Comparison of ENCODE assay signal across 1 cellular context in genomic region chr2:42183775-42184174, GRCh38.
TF ChIP-seq lines count a peak whose summit lies in the region.

No MANE protein-coding gene starts in this region.

TF ChIP-seq in IMR-90, 13 proteins besides CTCF, POLR2A, EP300 and RAD21 (continued from another document):
- no peak for TF ChIP-seq ELK1 (IDR thresholded peaks at IDR 0.05; ENCODE audit: borderline replicate concordance, low read depth, low read length)
- no peak for TF ChIP-seq MAFK (IDR thresholded peaks at IDR 0.05; ENCODE audit: low read depth, low read length)
- no peak for TF ChIP-seq NFE2L2 (IDR thresholded peaks at IDR 0.05; ENCODE audit: low read depth, low read length)
- no peak for TF ChIP-seq RCOR1 (IDR thresholded peaks at IDR 0.05; ENCODE audit: insufficient replicate concordance, low read length)
- TF ChIP-seq USF2 (IDR thresholded peaks at IDR 0.05; ENCODE audit: low read depth, low read length) = no peak
- TF ChIP-seq MAZ (IDR thresholded peaks at IDR 0.05; ENCODE audit: borderline replicate concordance, low read depth, low read length) = no peak
- TF ChIP-seq BHLHE40 (IDR thresholded peaks at IDR 0.05; ENCODE audit: low read depth, low read length) = no peak
